ENCODE assay signal across 23 cellular contexts in genomic region chr3:46627078-46627477, GRCh38. TPM values are rescaled to one million over a fixed set of nuclear protein-coding genes. Genes with fewer than 3 reads are reported as not detected.
A peak's percentile ranks its signal among the peaks of the same experiment; 100 is the strongest.
DNase-seq lines count a peak whose midpoint lies in the region; ATAC-seq and TF ChIP-seq lines count a peak whose summit lies in the region.
"Had no signal": no experiment of that assay in that cellular context is flagged by ENCODE, and none has a peak within 500 bp of the region (broad histone marks: within the 10 kb centered on the region; RNA-seq: fewer than 3 reads in every experiment).

No MANE protein-coding gene starts in this region.

- no peak for DNase-seq in IMR-90
- peak; percentile 66 for DNase-seq in esophagus muscularis mucosa (ENCODE audit: extremely low spot score)
- DNase-seq in mucosa of descending colon = no peak
- DNase-seq in stimulated activated effector memory CD8-positive, alpha-beta T cell treated with anti-CD3 and anti-CD28 coated beads, Interleukin-12 subunit alpha, Interleukin-12 subunit beta, amount 100 ng/mL, for 72 hours (ENCODE audit: low spot score in 2 of 2) = peak in 1 of 2 donors; percentile 38
- DNase-seq in amniotic stem cell (lab: John Stamatoyannopoulos, UW) = no peak
- no peak for DNase-seq in upper lobe of right lung
- DNase-seq: C1 segment of cervical spinal cord; Calu3; CD8-positive, alpha-beta memory T cell; DMS79 treated with DMSO at 0.1 percent for 48 hours; MM.1S; NCI-H1694; NCI-H2081; NCI-H2227 treated with DMSO at 0.1 percent for 48 hours; NCI-H526 treated with DMSO at 0.1 percent for 48 hours; SHP77 had no signal

- H3K4me1 ChIP-seq in IMR-90 (ENCODE audit: control insufficient read depth, insufficient read depth, low read length) (peaks cover 21% of the 10 kb centered on the region), esophagus muscularis mucosa (peaks cover 13 to 23% (median 22%) of the 10 kb centered on the region in 4 donors), mucosa of descending colon (ENCODE audit: low read depth) (peaks cover 22% of the 10 kb centered on the region), upper lobe of right lung (peaks cover 13% of the 10 kb centered on the region)

- TF ChIP-seq POLR2A in IMR-90 (IDR thresholded peaks at IDR 0.05; ENCODE audit: low read depth, low read length) (no peak), esophagus muscularis mucosa (IDR thresholded peaks at IDR 0.05; ENCODE audit: low read depth) (no peak)

- peak overlapping the region; percentile 52 for H2BK20ac ChIP-seq in IMR-90 (ENCODE audit: low read depth, low read length)

- H3K4me2 ChIP-seq in IMR-90 (ENCODE audit: low read depth, low read length) = peak overlapping the region; percentile 4; the same call in 1 of the 2 replicates
- H3K4me2 ChIP-seq: KMS-11 had no signal

- H3K36me3 ChIP-seq in IMR-90 (ENCODE audit: control insufficient read depth, insufficient read depth, low read length) (no peaks in the 10 kb centered on the region), esophagus muscularis mucosa (no peaks in the 10 kb centered on the region), mucosa of descending colon (ENCODE audit: low read depth) (no peaks in the 10 kb centered on the region), upper lobe of right lung (no peaks in the 10 kb centered on the region)

- no peak overlapping the region for H3K56ac ChIP-seq in IMR-90 (ENCODE audit: extremely low read depth, insufficient read depth, low read length)

- H3K27ac ChIP-seq in IMR-90 (ENCODE audit: insufficient read depth, low read length) (peak overlapping the region; percentile 72; the same call in 1 of the 2 replicates), esophagus muscularis mucosa (replicated peaks in 1 of 4) (no peak overlapping the region), upper lobe of right lung (no peak overlapping the region)
- H3K27ac ChIP-seq: KMS-11, RWPE1 had no signal

- peak overlapping the region; percentile 82 for H4K91ac ChIP-seq in IMR-90 (ENCODE audit: insufficient read depth, low read depth, low read length)

- peak overlapping the region; percentile 39 for H4K5ac ChIP-seq in IMR-90 (ENCODE audit: low read depth, low read length)

- H2AK9ac ChIP-seq in IMR-90 (replicated peaks; ENCODE audit: low read depth, low read length, poor library complexity) = no peak overlapping the region

- peak overlapping the region; percentile 6 for H2AFZ ChIP-seq in IMR-90 (replicated peaks; ENCODE audit: low read length, poor library complexity)

- peak overlapping the region; percentile 84 for H2BK120ac ChIP-seq in IMR-90 (ENCODE audit: low read depth, low read length)

- in situ Hi-C loops in IMR-90 (cut with MboI; ENCODE audit: low sequenced_read_pairs) = no loop called here

- TF ChIP-seq RAD21 in IMR-90 (IDR thresholded peaks at IDR 0.05; ENCODE audit: low read length) = no peak

- peaks cover 12% of the 10 kb centered on the region for H3K9me1 ChIP-seq in IMR-90 (ENCODE audit: insufficient read depth, low read length)

- no peak for TF ChIP-seq EP300 in esophagus muscularis mucosa (IDR thresholded peaks at IDR 0.05)

- H2BK15ac ChIP-seq in IMR-90 (ENCODE audit: low read depth, low read length) = peak overlapping the region; percentile 63; the same call in 1 of the 3 replicates

- no peaks in the 10 kb centered on the region for H3K79me1 ChIP-seq in IMR-90 (ENCODE audit: low read depth in 1 of 2, low read length in 2 of 2)

- TF ChIP-seq CTCF in IMR-90 (conservative IDR thresholded peaks at IDR 0.05; ENCODE audit: low read depth, low read length) (no peak), esophagus muscularis mucosa (IDR thresholded peaks at IDR 0.05) (no peak), mucosa of descending colon (IDR thresholded peaks at IDR 0.05) (no peak), upper lobe of right lung (IDR thresholded peaks at IDR 0.05) (no peak)

- peak overlapping the region; percentile 51 for H3K18ac ChIP-seq in IMR-90 (ENCODE audit: low read depth, low read length)

- H3K23ac ChIP-seq in IMR-90 (ENCODE audit: low read depth, low read length) = no peak overlapping the region

- H2BK5ac ChIP-seq in IMR-90 (ENCODE audit: low read depth, low read length, poor library complexity, severe bottlenecking) = peak overlapping the region; percentile 3

- no peaks in the 10 kb centered on the region for H3K36me3 Mint-ChIP-seq in stimulated activated effector memory CD8-positive, alpha-beta T cell treated with anti-CD3 and anti-CD28 coated beads, Interleukin-12 subunit alpha, Interleukin-12 subunit beta, amount 100 ng/mL, for 72 hours
- H3K36me3 Mint-ChIP-seq: CD8-positive, alpha-beta memory T cell; IgD-negative memory B cell had no signal

- POLR2A ChIA-PET in IMR-90 (lab: Charles Lee; ENCODE audit: unreplicated experiment) = interaction anchor here (0.6 kb wide), 1 partner anchor 16 kb away, joined by 3 read pairs; no protein-coding TSS in a partner anchor

- H3K9me3 ChIP-seq in IMR-90 (ENCODE audit: control insufficient read depth, insufficient read depth, low read length) = no peaks in the 10 kb centered on the region
- no peaks in the 10 kb centered on the region for H3K9me3 ChIP-seq in esophagus muscularis mucosa
- H3K9me3 ChIP-seq in mucosa of descending colon = no peaks in the 10 kb centered on the region
- no peaks in the 10 kb centered on the region for H3K9me3 ChIP-seq in upper lobe of right lung

- no peaks in the 10 kb centered on the region; the same call in 1 of the 2 replicates for H3K27me3 ChIP-seq in IMR-90 (ENCODE audit: control insufficient read depth, insufficient read depth, low read length)
- peaks cover 0 to 12% (median 0%) of the 10 kb centered on the region in 4 donors for H3K27me3 ChIP-seq in esophagus muscularis mucosa
- H3K27me3 ChIP-seq in upper lobe of right lung = no peaks in the 10 kb centered on the region

- no CpG with 5 or more reads among the region's 1 CpG for WGBS in IMR-90 (ENCODE audit: extremely low coverage in 2 of 2, insufficient read length in 1 of 2), 2 experiments
- WGBS in esophagus muscularis mucosa = 88% methylated on average over 1 of the region's 1 CpG

- peak overlapping the region; percentile 50 for H3K27ac Mint-ChIP-seq in stimulated activated effector memory CD8-positive, alpha-beta T cell treated with anti-CD3 and anti-CD28 coated beads, Interleukin-12 subunit alpha, Interleukin-12 subunit beta, amount 100 ng/mL, for 72 hours
- H3K27ac Mint-ChIP-seq: IgD-negative memory B cell had no signal

- ATAC-seq in IMR-90 (ENCODE audit: low read depth) = no peak
- peak; percentile 26 for ATAC-seq in mucosa of descending colon
- no peak for ATAC-seq in stimulated activated effector memory CD8-positive, alpha-beta T cell treated with anti-CD3 and anti-CD28 coated beads, Interleukin-12 subunit alpha, Interleukin-12 subunit beta, amount 100 ng/mL, for 72 hours
- ATAC-seq in upper lobe of right lung = no peak
- no peak for ATAC-seq in HG02840 (IDR thresholded peaks at IDR 0.05; ENCODE audit: low FRiP score, unreplicated experiment)

- intact Hi-C loops in IMR-90 (cut with micrococcal nuclease) (loop anchor here (5.0 kb wide), 1 partner anchor 60 kb away; the partner anchor contains the start of gene LRRC2), esophagus muscularis mucosa (cut with DNase I) (no loop called here), mucosa of descending colon (cut with DNase I, micrococcal nuclease) (loop anchor here in 1 of 2 donors (5.0 kb wide), 1 partner anchor 140 kb away; no protein-coding TSS in a partner anchor), upper lobe of right lung (cut with DNase I) (loop anchor here (10.0 kb wide), 1 partner anchor 132 kb away; the partner anchor contains the start of gene RTP3)

- no TSS peak for BruUV-seq in IMR-90 (replicated peaks; lab: Mats Ljungman, UMichigan)

- H3K9me3 Mint-ChIP-seq in stimulated activated effector memory CD8-positive, alpha-beta T cell treated with anti-CD3 and anti-CD28 coated beads, Interleukin-12 subunit alpha, Interleukin-12 subunit beta, amount 100 ng/mL, for 72 hours = no peaks in the 10 kb centered on the region
- H3K9me3 Mint-ChIP-seq: CD8-positive, alpha-beta memory T cell; IgD-negative memory B cell had no signal

- CTCF ChIA-PET in IMR-90 (lab: Yijun Ruan, JAX) = interaction anchor here (1.1 kb wide), 1 partner anchor 139 kb away, joined by 3 read pairs; no protein-coding TSS in a partner anchor

- H3K4me3 Mint-ChIP-seq in stimulated activated effector memory CD8-positive, alpha-beta T cell treated with anti-CD3 and anti-CD28 coated beads, Interleukin-12 subunit alpha, Interleukin-12 subunit beta, amount 100 ng/mL, for 72 hours = no peak overlapping the region

- peak overlapping the region; percentile 52; the same call in 1 of the 2 replicates for H3K14ac ChIP-seq in IMR-90 (replicated peaks; ENCODE audit: low read depth, low read length)

- dilution Hi-C loops in IMR-90 (cut with HindIII; ENCODE audit: low sequenced_read_pairs, unreplicated experiment) = no loop called here

- H2AK5ac ChIP-seq in IMR-90 (ENCODE audit: low read depth, low read length) = peak overlapping the region; percentile 48; the same call in 1 of the 2 replicates

- no peaks in the 10 kb centered on the region for H4K20me1 ChIP-seq in IMR-90 (ENCODE audit: insufficient read depth, low read length)

- peak overlapping the region; percentile 38 to 75; a peak in 3 of 4 replicates for H4K8ac ChIP-seq in IMR-90 (ENCODE audit: low read depth in 2 of 2, low read length in 2 of 2)

- H3K4ac ChIP-seq in IMR-90 (ENCODE audit: low read depth, low read length) = peak overlapping the region; percentile 59; the same call in 1 of the 2 replicates

- H3K4me1 Mint-ChIP-seq in stimulated activated effector memory CD8-positive, alpha-beta T cell treated with anti-CD3 and anti-CD28 coated beads, Interleukin-12 subunit alpha, Interleukin-12 subunit beta, amount 100 ng/mL, for 72 hours = peaks cover 14% of the 10 kb centered on the region

- H3K9ac ChIP-seq in IMR-90 (ENCODE audit: low read depth, low read length) = peak overlapping the region; percentile 18; the same call in 1 of the 2 replicates
- H3K9ac ChIP-seq: KMS-11 had no signal

- H3K4me3 ChIP-seq in IMR-90 (ENCODE audit: insufficient read depth, low read depth, low read length) = no peak overlapping the region
- no peak overlapping the region for H3K4me3 ChIP-seq in esophagus muscularis mucosa
- H3K4me3 ChIP-seq in mucosa of descending colon = no peak overlapping the region
- H3K4me3 ChIP-seq in upper lobe of right lung = no peak overlapping the region

TF ChIP-seq in IMR-90, 13 proteins besides CTCF, POLR2A, EP300 and RAD21 (continues in another document):
- no peak for TF ChIP-seq BHLHE40 (IDR thresholded peaks at IDR 0.05; ENCODE audit: low read depth, low read length)

RNA-seq across cellular contexts. Expression of gene FAM240A, which starts 14.8 kb away (rescaled TPM):
- total RNA-seq in IMR-90 (2012; rRNA removed) (not detected in 2 replicates), esophagus muscularis mucosa (not detected), mucosa of descending colon (not detected), upper lobe of right lung (not detected)
- not detected in 2 replicates for polyA plus RNA-seq in IMR-90 (2012; rRNA removed)
- polyA plus RNA-seq in IMR-90 (2012; cell fraction: cytosol; rRNA removed) = not detected in 2 replicates
- not detected in 2 replicates for polyA plus RNA-seq in IMR-90 (2012; cell fraction: nucleus; rRNA removed; ENCODE audit: low replicate concordance)
- total RNA-seq: A673; Calu3; CD8-positive, alpha-beta memory T cell; NCI-H460; SK-MEL-5 had no signal
- polyA plus RNA-seq: CD8-positive, alpha-beta memory T cell; IgD-negative memory B cell had no signal
